19 cellular contexts compared by ENCODE assay signal in the genomic region with DNA sequence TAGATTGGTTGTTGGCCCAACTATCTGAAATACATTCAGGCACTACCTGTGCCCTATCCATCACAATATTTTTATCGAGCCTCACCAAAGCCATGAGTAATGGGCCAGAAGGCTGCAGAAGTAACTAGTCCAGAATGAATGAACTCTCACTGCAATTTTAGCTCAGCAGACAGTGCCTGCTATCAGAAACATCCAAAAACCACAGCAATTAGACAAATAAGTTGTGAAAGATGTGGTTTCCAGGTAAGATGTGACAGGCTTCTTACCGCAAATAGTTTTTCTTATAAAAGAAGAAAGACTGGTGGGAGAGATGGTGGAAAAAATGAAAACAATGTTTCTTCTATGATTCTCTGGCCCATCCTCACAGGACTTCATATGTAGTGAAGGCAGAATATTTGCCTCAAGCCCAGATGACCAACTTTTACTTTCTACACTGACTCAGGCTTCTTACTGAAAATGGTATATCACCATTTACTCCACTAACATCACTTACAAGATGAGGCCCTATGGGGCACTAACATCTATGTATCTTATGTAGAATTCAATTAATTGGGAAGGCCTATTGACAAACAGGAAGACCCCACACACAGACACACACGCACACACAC. TPM values are rescaled to one million over a fixed set of nuclear protein-coding genes. Genes with fewer than 3 reads are reported as not detected.
DNase-seq lines count a peak whose midpoint lies in the region; ATAC-seq, FAIRE-seq and TF ChIP-seq lines count a peak whose summit lies in the region.
"Had no signal": no experiment of that assay in that cellular context is flagged by ENCODE, and none has a peak within 500 bp of the region (broad histone marks: within the 10 kb centered on the region; RNA-seq: fewer than 3 reads in every experiment).

No MANE protein-coding gene starts in this region.

- POLR2A ChIA-PET in CD4-positive, alpha-beta T cell (lab: Charles Lee) = interaction anchor here (1.2 to 3.5 kb wide), 8 partner anchors 9 to 93 kb away, joined by 4 to 18 read pairs (median 6); partner anchors contain the start of genes LIG3 and RFFL
- POLR2A ChIA-PET in naive thymus-derived CD4-positive, alpha-beta T cell (lab: Charles Lee) = interaction anchor here (0.7 to 2.0 kb wide), 6 partner anchors 19 to 300 kb away, joined by 3 to 6 read pairs (median 4); no protein-coding TSS in a partner anchor
- POLR2A ChIA-PET in HEK293T (lab: Yijun Ruan, JAX) = interaction anchor here (0.6 kb wide), 1 partner anchor 10 kb away, joined by 3 read pairs; the partner anchor contains the start of gene RFFL

- TF ChIP-seq POLR2A in GM12891 (IDR thresholded peaks at IDR 0.05; ENCODE audit: low read depth, low read length) = no peak

- intact Hi-C loops in CD4-positive, alpha-beta T cell (cut with DNase I, micrococcal nuclease) = loop anchor here (1.0 to 2.0 kb wide), 3 partner anchors 9 to 16 kb away; no protein-coding TSS in a partner anchor
- intact Hi-C loops in naive thymus-derived CD4-positive, alpha-beta T cell (cut with micrococcal nuclease) = loop anchor here (1.0 kb wide), 2 partner anchors 9 to 10 kb away; partner anchors contain the start of gene RFFL (in 1 of the 2)

- H3K36me3 ChIP-seq in naive thymus-derived CD4-positive, alpha-beta T cell (ENCODE audit: control insufficient read depth in 2 of 3, insufficient read depth in 3 of 3, low read length in 3 of 3) = peaks cover 0 to under 1% (median 0%) of the 10 kb centered on the region in 3 experiments
- H3K36me3 ChIP-seq: tibial nerve had no signal

- H3K4me1 Mint-ChIP-seq in CD4-positive, alpha-beta T cell (ENCODE audit: low read depth) = peaks cover 82% of the 10 kb centered on the region
- peaks cover 37% of the 10 kb centered on the region for H3K4me1 Mint-ChIP-seq in activated T-helper 17 cell treated with anti-CD3 and anti-CD28 coated beads, Interleukin-2, amount 50 U/mL, for 72 hours
- peaks cover 51 to 91% (median 74%) of the 10 kb centered on the region in 7 donors for H3K4me1 Mint-ChIP-seq in naive thymus-derived CD4-positive, alpha-beta T cell

- H3K4me3 Mint-ChIP-seq in CD4-positive, alpha-beta T cell = peak overlapping the region; percentile 26
- peak overlapping the region; percentile 75 for H3K4me3 Mint-ChIP-seq in activated T-helper 17 cell treated with anti-CD3 and anti-CD28 coated beads, Interleukin-2, amount 50 U/mL, for 72 hours
- H3K4me3 Mint-ChIP-seq in naive thymus-derived CD4-positive, alpha-beta T cell = peak overlapping the region; percentile 43 to 71 (median 62)

- no peak for DNase-seq in CD4-positive, alpha-beta T cell
- DNase-seq in GM12891 (ENCODE audit: insufficient read length, low spot score) (no peak), NCI-H146 (lab: John Stamatoyannopoulos, UW) (no peak), NCI-H2107 (lab: John Stamatoyannopoulos, UW) (no peak), NCI-H187 treated with DMSO at 0.1 percent for 48 hours (lab: John Stamatoyannopoulos, UW) (no peak), HEK293T (ENCODE audit: extremely low spot score) (no peak)
- peak in 6 of 9 donors; percentile 19 to 45 (median 38) for DNase-seq in naive thymus-derived CD4-positive, alpha-beta T cell
- DNase-seq: activated CD8-positive, alpha-beta memory T cell treated with anti-CD3 and anti-CD28 coated beads for 24 hours; amygdala; erythroblast; NCI-H2081; NCI-H774; posterior cingulate gyrus; spleen had no signal

- H3K36me3 Mint-ChIP-seq in CD4-positive, alpha-beta T cell (ENCODE audit: low read depth) = peaks cover 18% of the 10 kb centered on the region
- H3K36me3 Mint-ChIP-seq in activated T-helper 17 cell treated with anti-CD3 and anti-CD28 coated beads, Interleukin-2, amount 50 U/mL, for 72 hours (ENCODE audit: low read depth) = peaks cover 45% of the 10 kb centered on the region
- H3K36me3 Mint-ChIP-seq in naive thymus-derived CD4-positive, alpha-beta T cell = peaks cover 0 to 34% (median 4%) of the 10 kb centered on the region in 5 donors

- H3K4me1 ChIP-seq in naive thymus-derived CD4-positive, alpha-beta T cell (ENCODE audit: control insufficient read depth in 2 of 2, insufficient read depth in 2 of 2, low read length in 2 of 2) = peaks cover 41 to 53% of the 10 kb centered on the region in 2 donors

- no peaks in the 10 kb centered on the region for H3K9me3 Mint-ChIP-seq in CD4-positive, alpha-beta T cell
- no peaks in the 10 kb centered on the region for H3K9me3 Mint-ChIP-seq in activated T-helper 17 cell treated with anti-CD3 and anti-CD28 coated beads, Interleukin-2, amount 50 U/mL, for 72 hours
- no peaks in the 10 kb centered on the region for H3K9me3 Mint-ChIP-seq in naive thymus-derived CD4-positive, alpha-beta T cell

- H3K27ac Mint-ChIP-seq in CD4-positive, alpha-beta T cell = peak overlapping the region; percentile 83
- H3K27ac Mint-ChIP-seq in activated T-helper 17 cell treated with anti-CD3 and anti-CD28 coated beads, Interleukin-2, amount 50 U/mL, for 72 hours = peak overlapping the region; percentile 86
- peak overlapping the region; percentile 56 to 89 (median 72) for H3K27ac Mint-ChIP-seq in naive thymus-derived CD4-positive, alpha-beta T cell

- no peaks in the 10 kb centered on the region for H3K27me3 Mint-ChIP-seq in CD4-positive, alpha-beta T cell
- H3K27me3 Mint-ChIP-seq in activated T-helper 17 cell treated with anti-CD3 and anti-CD28 coated beads, Interleukin-2, amount 50 U/mL, for 72 hours = no peaks in the 10 kb centered on the region
- no peaks in the 10 kb centered on the region for H3K27me3 Mint-ChIP-seq in naive thymus-derived CD4-positive, alpha-beta T cell

- H3K27ac ChIP-seq in CD4-positive, alpha-beta T cell (ENCODE audit: low read depth, low read length) = no peak overlapping the region
- H3K27ac ChIP-seq in naive thymus-derived CD4-positive, alpha-beta T cell (ENCODE audit: low read depth, low read length) = peak overlapping the region; percentile 3
- H3K27ac ChIP-seq: coronary artery had no signal

- no peaks in the 10 kb centered on the region for H3K27me3 ChIP-seq in CD4-positive, alpha-beta T cell (ENCODE audit: control insufficient read depth, insufficient read depth, low read length)
- no peaks in the 10 kb centered on the region for H3K27me3 ChIP-seq in naive thymus-derived CD4-positive, alpha-beta T cell (ENCODE audit: control insufficient read depth in 2 of 2, insufficient read depth in 2 of 2, low read length in 2 of 2)
- H3K27me3 ChIP-seq: spleen, tibial nerve had no signal

- FAIRE-seq in GM12891 (lab: Jason Lieb, UNC) = peak; percentile 33
- FAIRE-seq: islet of Langerhans had no signal

- no peak for TF ChIP-seq CTCF in CD4-positive, alpha-beta T cell (IDR thresholded peaks at IDR 0.05)

- no peak overlapping the region for H3K4me3 ChIP-seq in naive thymus-derived CD4-positive, alpha-beta T cell (ENCODE audit: low read length)
- H3K4me3 ChIP-seq: coronary artery, spleen, tibial nerve had no signal

- peak; percentile 62 for ATAC-seq in CD4-positive, alpha-beta T cell (ENCODE audit: poor library complexity)
- peak; percentile 78 for ATAC-seq in activated T-helper 17 cell treated with anti-CD3 and anti-CD28 coated beads, Interleukin-2, amount 50 U/mL, for 72 hours (replicated peaks)
- peak; percentile 57 for ATAC-seq in naive thymus-derived CD4-positive, alpha-beta T cell

- CTCF ChIA-PET in CD4-positive, alpha-beta T cell (lab: Charles Lee) = interaction anchor here (0.9 to 3.4 kb wide), 5 partner anchors 9 to 92 kb away, joined by 3 to 14 read pairs (median 9); partner anchors contain the start of genes RAD51D and RFFL
- CTCF ChIA-PET in naive thymus-derived CD4-positive, alpha-beta T cell (lab: Charles Lee) = interaction anchor here (1.0 to 3.8 kb wide), 2 partner anchors 10 to 19 kb away, joined by 3 to 11 read pairs; partner anchors contain the start of gene RFFL
- CTCF ChIA-PET in HEK293T (lab: Yijun Ruan, JAX) = no interaction called here

- no peaks in the 10 kb centered on the region for H3K9me3 ChIP-seq in CD4-positive, alpha-beta T cell (ENCODE audit: control insufficient read depth, low read length)
- no peaks in the 10 kb centered on the region for H3K9me3 ChIP-seq in naive thymus-derived CD4-positive, alpha-beta T cell (ENCODE audit: control insufficient read depth in 2 of 3, low read length in 3 of 3)
- H3K9me3 ChIP-seq: spleen, tibial nerve had no signal

TF ChIP-seq in GM12891, 5 proteins besides CTCF, POLR2A, EP300 and RAD21:
- no peak for TF ChIP-seq POLR2AphosphoS5 (IDR thresholded peaks at IDR 0.05; ENCODE audit: low read depth, low read length)
- TF ChIP-seq POU2F2 (IDR thresholded peaks at IDR 0.05; ENCODE audit: low read depth, low read length) = no peak
- no peak for TF ChIP-seq SPI1 (IDR thresholded peaks at IDR 0.05; ENCODE audit: low read depth, low read length)
- no peak for TF ChIP-seq PAX5 (IDR thresholded peaks at IDR 0.05; ENCODE audit: insufficient read depth, low read length, severe bottlenecking)
- TF ChIP-seq TAF1 (IDR thresholded peaks at IDR 0.05; ENCODE audit: low read depth, low read length) = no peak
TF ChIP-seq in GM12891: peak in this region for 0.

TF ChIP-seq in HEK293T, 16 proteins besides CTCF, POLR2A, EP300 and RAD21:
- TF ChIP-seq ELF4 (IDR thresholded peaks at IDR 0.05) (no peak), ARNT (IDR thresholded peaks at IDR 0.05) (no peak), BHLHE40 (IDR thresholded peaks at IDR 0.05; ENCODE audit: borderline replicate concordance) (no peak), FOXM1 (IDR thresholded peaks at IDR 0.05; ENCODE audit: borderline replicate concordance) (no peak), FOXA1 (IDR thresholded peaks at IDR 0.05) (no peak)
TF ChIP-seq in HEK293T: peak in this region for 0.

RNA-seq across cellular contexts. Expression of gene RFFL, which starts 9.8 kb away (rescaled TPM):
- 10 to 100 TPM; 57.8 to 66.1 TPM for total RNA-seq in CD4-positive, alpha-beta T cell
- polyA plus RNA-seq in GM12891 (2012; ENCODE audit: low read depth, missing spikeins) = 18.7 TPM
- 10 to 100 TPM; 32.9 to 51.1 TPM for total RNA-seq in activated T-helper 17 cell treated with anti-CD3 and anti-CD28 coated beads, Interleukin-2, amount 50 U/mL, for 72 hours
- total RNA-seq in naive thymus-derived CD4-positive, alpha-beta T cell = 10 to 100 TPM; 45.0 to 74.7 (median 55.7) TPM
- polyA plus RNA-seq in naive thymus-derived CD4-positive, alpha-beta T cell = 10 to 100 TPM; 36.4 to 47.1 TPM

RNA-seq across cellular contexts. Expression of gene RAD51D, which starts 46.4 kb away (rescaled TPM):
- 1 to 10 TPM; 6.2 to 8.6 TPM for total RNA-seq in CD4-positive, alpha-beta T cell
- 11.4 TPM for polyA plus RNA-seq in GM12891 (2012; ENCODE audit: low read depth, missing spikeins)
- 10 to 100 TPM; 23.9 to 36.6 TPM for total RNA-seq in activated T-helper 17 cell treated with anti-CD3 and anti-CD28 coated beads, Interleukin-2, amount 50 U/mL, for 72 hours
- 10 to 100 TPM; 15.0 to 34.2 (median 25.4) TPM for total RNA-seq in naive thymus-derived CD4-positive, alpha-beta T cell
- 10 to 100 TPM in 1 of 2 donors, 1 to 10 TPM in 1; 7.0 to 17.6 TPM for polyA plus RNA-seq in naive thymus-derived CD4-positive, alpha-beta T cell

RNA-seq across cellular contexts. Expression of gene FNDC8, which starts 48.1 kb away (rescaled TPM):
- total RNA-seq in CD4-positive, alpha-beta T cell = not detected
- 0.08 TPM for polyA plus RNA-seq in GM12891 (2012; ENCODE audit: low read depth, missing spikeins)
- not detected for total RNA-seq in activated T-helper 17 cell treated with anti-CD3 and anti-CD28 coated beads, Interleukin-2, amount 50 U/mL, for 72 hours
- total RNA-seq in naive thymus-derived CD4-positive, alpha-beta T cell = not detected
- not detected for polyA plus RNA-seq in naive thymus-derived CD4-positive, alpha-beta T cell
- total RNA-seq: spleen, tibial nerve had no signal
- polyA plus RNA-seq: BJ had no signal

Comparison
In these comparisons a context has a peak if more than half of its experiments do, and no peak if none do; other contexts are left out.
1. DNase-seq: peak in naive thymus-derived CD4-positive, alpha-beta T cell (6 of 9); none in CD4-positive, alpha-beta T cell (0 of 10), GM12891 (single experiment), NCI-H146 (single experiment), NCI-H2107 (single experiment), NCI-H187 treated with DMSO at 0.1 percent for 48 hours (single experiment) and HEK293T (single experiment).
2. Peak in every context shown above with its lines, with median percentiles within 50 percentile points of each other: ATAC-seq, H3K27ac Mint-ChIP-seq and H3K4me3 Mint-ChIP-seq.